ENCODE assay signal across 1 cellular context in the genomic region with DNA sequence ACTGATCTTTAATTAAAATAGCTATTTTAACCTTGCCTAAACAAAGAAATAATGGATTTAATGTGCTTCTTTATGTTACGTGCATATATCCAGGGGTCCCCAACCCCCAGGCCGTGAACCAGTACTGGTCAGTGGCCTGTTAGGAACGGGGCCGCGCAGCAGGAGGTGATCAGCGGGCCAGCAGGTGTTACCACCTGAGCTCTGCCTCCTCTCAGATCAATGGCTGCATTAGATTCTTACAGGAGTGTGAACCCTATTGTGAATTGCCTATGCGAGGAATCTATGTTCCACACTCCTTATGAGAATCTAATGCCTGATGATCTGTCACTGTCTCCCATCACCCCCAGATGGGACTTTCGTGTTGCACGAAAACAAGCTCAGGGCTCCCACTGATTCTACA.
A peak's percentile ranks its signal among the peaks of the same experiment; 100 is the strongest.
TF ChIP-seq lines count a peak whose summit lies in the region.

No MANE protein-coding gene starts in this region.

TF ChIP-seq in A549, 52 proteins besides CTCF, POLR2A, EP300 and RAD21 (continued from another document):
- peak; percentile 87; the same call in 1 of the 2 replicates for TF ChIP-seq RARB (CRISPR knock-in tag; IDR thresholded peaks at IDR 0.05)
- no peak for TF ChIP-seq PHF8 (IDR thresholded peaks at IDR 0.05; ENCODE audit: borderline replicate concordance, low read depth)
- TF ChIP-seq, protein P1, sequence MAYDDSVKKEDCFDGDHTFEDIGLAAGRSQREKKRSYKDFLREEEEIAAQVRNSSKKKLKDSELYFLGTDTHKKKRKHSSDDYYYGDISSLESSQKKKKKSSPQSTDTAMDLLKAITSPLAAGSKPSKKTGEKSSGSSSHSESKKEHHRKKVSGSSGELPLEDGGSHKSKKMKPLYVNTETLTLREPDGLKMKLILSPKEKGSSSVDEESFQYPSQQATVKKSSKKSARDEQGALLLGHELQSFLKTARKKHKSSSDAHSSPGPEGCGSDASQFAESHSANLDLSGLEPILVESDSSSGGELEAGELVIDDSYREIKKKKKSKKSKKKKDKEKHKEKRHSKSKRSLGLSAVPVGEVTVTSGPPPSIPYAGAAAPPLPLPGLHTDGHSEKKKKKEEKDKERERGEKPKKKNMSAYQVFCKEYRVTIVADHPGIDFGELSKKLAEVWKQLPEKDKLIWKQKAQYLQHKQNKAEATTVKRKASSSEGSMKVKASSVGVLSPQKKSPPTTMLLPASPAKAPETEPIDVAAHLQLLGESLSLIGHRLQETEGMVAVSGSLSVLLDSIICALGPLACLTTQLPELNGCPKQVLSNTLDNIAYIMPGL (CRISPR knock-in tag; IDR thresholded peaks at IDR 0.05; ENCODE audit: borderline replicate concordance), result peak; percentile 4; the same call in 1 of the 2 replicates
- TF ChIP-seq RNF2 (IDR thresholded peaks at IDR 0.05; ENCODE audit: borderline replicate concordance, low read depth), result no peak
- no peak; the same call in 1 of the 2 replicates for TF ChIP-seq GATA3 (IDR thresholded peaks at IDR 0.05; ENCODE audit: borderline replicate concordance)
- TF ChIP-seq HEYL (CRISPR knock-in tag; IDR thresholded peaks at IDR 0.05), result no peak
- no peak for TF ChIP-seq USF2 (IDR thresholded peaks at IDR 0.05)
- TF ChIP-seq HOXA7 (CRISPR knock-in tag; IDR thresholded peaks at IDR 0.05), result peak; percentile 97
- no peak for TF ChIP-seq MAFK (IDR thresholded peaks at IDR 0.05; ENCODE audit: partially characterized antibody)
- TF ChIP-seq FOXS1 (CRISPR knock-in tag; IDR thresholded peaks at IDR 0.05), result no peak
- no peak for TF ChIP-seq CHD4 (IDR thresholded peaks at IDR 0.05; ENCODE audit: borderline replicate concordance)
- TF ChIP-seq CBX2 (IDR thresholded peaks at IDR 0.05; ENCODE audit: borderline replicate concordance, low read depth), result no peak
- TF ChIP-seq SREBF2 (IDR thresholded peaks at IDR 0.05), result no peak
- peak; percentile 92 for TF ChIP-seq FOSB (CRISPR knock-in tag; IDR thresholded peaks at IDR 0.05)
- no peak for TF ChIP-seq REST (IDR thresholded peaks at IDR 0.05)
- TF ChIP-seq ESRRA (IDR thresholded peaks at IDR 0.05; ENCODE audit: borderline replicate concordance, low read length), result no peak
- no peak for TF ChIP-seq FOSL2 (IDR thresholded peaks at IDR 0.05)
- TF ChIP-seq FOSL2 (CRISPR knock-in tag; IDR thresholded peaks at IDR 0.05), result no peak
- peak; percentile 46; the same call in 1 of the 2 replicates for TF ChIP-seq EHF (CRISPR knock-in tag; IDR thresholded peaks at IDR 0.05)
- TF ChIP-seq KDM5A (IDR thresholded peaks at IDR 0.05), result no peak
- no peak for TF ChIP-seq CEBPB (IDR thresholded peaks at IDR 0.05)
- no peak for TF ChIP-seq HDAC2 (IDR thresholded peaks at IDR 0.05)
- TF ChIP-seq HOXB5 (CRISPR knock-in tag; IDR thresholded peaks at IDR 0.05), result 0 out of 2 replicates have a peak, but pooled peaks have one; percentile 25
- no peak for TF ChIP-seq NR3C1 (IDR thresholded peaks at IDR 0.05)
- TF ChIP-seq CBX8 (IDR thresholded peaks at IDR 0.05), result no peak
- TF ChIP-seq, protein P2, sequence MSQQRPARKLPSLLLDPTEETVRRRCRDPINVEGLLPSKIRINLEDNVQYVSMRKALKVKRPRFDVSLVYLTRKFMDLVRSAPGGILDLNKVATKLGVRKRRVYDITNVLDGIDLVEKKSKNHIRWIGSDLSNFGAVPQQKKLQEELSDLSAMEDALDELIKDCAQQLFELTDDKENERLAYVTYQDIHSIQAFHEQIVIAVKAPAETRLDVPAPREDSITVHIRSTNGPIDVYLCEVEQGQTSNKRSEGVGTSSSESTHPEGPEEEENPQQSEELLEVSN (IDR thresholded peaks at IDR 0.05; ENCODE audit: borderline replicate concordance, low read depth), result no peak
- no peak for TF ChIP-seq NFE2L2 (conservative IDR thresholded peaks at IDR 0.05; ENCODE audit: low read length)
- TF ChIP-seq JUNB (IDR thresholded peaks at IDR 0.05), result no peak
- no peak for TF ChIP-seq PBX3 (IDR thresholded peaks at IDR 0.05)
- TF ChIP-seq NPAS2 (CRISPR knock-in tag; IDR thresholded peaks at IDR 0.05; ENCODE audit: borderline replicate concordance), result no peak
